ENCODE assay signal across 8 cellular contexts in genomic region chr1:150464422-150464826, GRCh38. TPM values are rescaled to one million over a fixed set of nuclear protein-coding genes. Genes with fewer than 3 reads are reported as not detected.
A peak's percentile ranks its signal among the peaks of the same experiment; 100 is the strongest.
DNase-seq lines count a peak whose midpoint lies in the region; ATAC-seq, FAIRE-seq and TF ChIP-seq lines count a peak whose summit lies in the region.

No MANE protein-coding gene starts in this region.

- no peaks in the 10 kb centered on the region for H3K27me3 ChIP-seq in osteoblast (ENCODE audit: insufficient read depth, low read length)
- no peaks in the 10 kb centered on the region for H3K27me3 ChIP-seq in tibial artery

- intact Hi-C loops in tibial artery (cut with DNase I; ENCODE audit: low total_unique reads): loop anchor here (5.0 kb wide), 1 partner anchor 68 kb away; no protein-coding TSS in a partner anchor

- H2AFZ ChIP-seq in osteoblast (ENCODE audit: low read length): no peak overlapping the region

- H3K4me3 ChIP-seq in fibroblast of pulmonary artery (replicated peaks; ENCODE audit: low read depth, low read length): no peak overlapping the region
- no peak overlapping the region for H3K4me3 ChIP-seq in osteoblast (ENCODE audit: insufficient read depth, low read length)
- no peak overlapping the region for H3K4me3 ChIP-seq in tibial artery

- H3K36me3 ChIP-seq in osteoblast (ENCODE audit: insufficient read depth, low read length) (peaks cover 20% of the 10 kb centered on the region), tibial artery (peaks cover 45 to 80% (median 55%) of the 10 kb centered on the region in 3 donors)

- H3K9me3 ChIP-seq in osteoblast (ENCODE audit: low read depth, low read length): no peaks in the 10 kb centered on the region
- H3K9me3 ChIP-seq in tibial artery: no peaks in the 10 kb centered on the region

- TF ChIP-seq CTCF in fibroblast of pulmonary artery (IDR thresholded peaks at IDR 0.05; ENCODE audit: low read length, missing control alignments) (peak; percentile 75), osteoblast (IDR thresholded peaks at IDR 0.05; ENCODE audit: extremely low read depth, low read depth, low read length) (peak; percentile 79), tibial artery (IDR thresholded peaks at IDR 0.05) (peak; percentile 79 to 81)

- no peak for ATAC-seq in HG03460 (IDR thresholded peaks at IDR 0.05; ENCODE audit: unreplicated experiment)

- H3K4me1 ChIP-seq in osteoblast (ENCODE audit: insufficient read depth, low read length): no peaks in the 10 kb centered on the region
- H3K4me1 ChIP-seq in tibial artery: peaks cover 0 to 6% (median 1%) of the 10 kb centered on the region in 4 donors

- peak; percentile 89 for DNase-seq in D341Med (ENCODE audit: low spot score)
- peak; percentile 42 for DNase-seq in KG1 (lab: John Stamatoyannopoulos, UW)
- peak; percentile 46 for DNase-seq in RCC 7860 (ENCODE audit: low spot score)
- DNase-seq in activated T-cell treated with anti-CD3 and anti-CD28 coated beads, Interleukin-2, amount 50 U/mL, for 48 hours: peak; percentile 76 to 78
- DNase-seq in fibroblast of pulmonary artery (ENCODE audit: low read depth): peak; percentile 77
- DNase-seq in osteoblast (ENCODE audit: insufficient read length, low spot score, missing footprints): peak; percentile 60
- DNase-seq in tibial artery: peak in 1 of 2 donors; percentile 33

- no peaks in the 10 kb centered on the region for H3K79me2 ChIP-seq in osteoblast (ENCODE audit: insufficient read depth, low read length)

- H3K4me2 ChIP-seq in osteoblast (ENCODE audit: insufficient read depth, low read length): no peak overlapping the region

- FAIRE-seq in RCC 7860 (lab: Jason Lieb, UNC): peak; percentile 7

- H3K27ac ChIP-seq in osteoblast (ENCODE audit: low read depth, low read length) (no peak overlapping the region), tibial artery (no peak overlapping the region)

- no peaks in the 10 kb centered on the region for H4K20me1 ChIP-seq in osteoblast (ENCODE audit: insufficient read depth, low read length)

RNA-seq across cellular contexts. Expression of gene TARS2, which starts 22.8 kb away (rescaled TPM):
- 10.1 and 14.7 TPM in 2 replicates for total RNA-seq in osteoblast

RNA-seq across cellular contexts. Expression of gene ECM1, which starts 43.5 kb away (rescaled TPM):
- 20.9 and 30.0 TPM in 2 replicates for total RNA-seq in osteoblast

RNA-seq across cellular contexts. Expression of gene FALEC, which starts 51.1 kb away (rescaled TPM):
- total RNA-seq in osteoblast: 0.36 TPM in 1 of 2 replicates, not detected in the other
